Comparison of ENCODE assay signal across 17 cellular contexts in the genomic region with DNA sequence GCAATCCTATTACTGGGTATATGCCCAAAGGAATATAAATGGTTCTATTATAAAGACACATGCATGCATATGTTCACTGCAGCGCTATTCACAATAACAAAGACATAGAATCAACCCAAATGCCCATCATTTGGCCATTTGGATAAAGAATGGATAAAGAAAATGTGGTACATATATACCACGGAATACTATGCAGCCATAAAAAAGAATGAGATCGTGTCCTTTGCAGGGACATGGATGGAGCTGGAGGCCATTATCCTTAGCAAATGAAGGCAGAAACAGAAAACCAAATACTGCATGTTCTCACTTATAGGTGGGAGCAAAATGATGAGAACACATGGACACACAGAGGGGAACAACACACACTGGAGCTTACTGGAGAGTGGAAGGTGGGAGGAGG. TPM values are rescaled to one million over a fixed set of nuclear protein-coding genes. Genes with fewer than 3 reads are reported as not detected.
"Had no signal": no experiment of that assay in that cellular context is flagged by ENCODE, and none has a peak within 500 bp of the region (broad histone marks: within the 10 kb centered on the region; RNA-seq: fewer than 3 reads in every experiment).

No MANE protein-coding gene starts in this region.

RNA-seq across cellular contexts. Expression of a gene that starts 1.2 kb away (rescaled TPM):
- total RNA-seq: activated B cell treated with CpG ODN at 0.5 μM for 24 hours; activated CD4-positive, alpha-beta memory T cell treated with anti-CD3 and anti-CD28 coated beads for 36 hours; activated CD4-positive, alpha-beta T cell treated with anti-CD3 and anti-CD28 coated beads, Interleukin-2, amount 10 ng/mL, durations not matched to agents 24 days and 14 days; activated CD8-positive, alpha-beta memory T cell treated with anti-CD3 and anti-CD28 coated beads for 36 hours; activated CD8-positive, alpha-beta T cell treated with anti-CD3 and anti-CD28 coated beads for 36 hours; activated naive CD4-positive, alpha-beta T cell treated with anti-CD3 and anti-CD28 coated beads for 36 hours; activated T-cell treated with anti-CD3 and anti-CD28 coated beads, Interleukin-2, amount 50 U/mL, for 4 hours; activated T-cell treated with anti-CD3 and anti-CD28 coated beads, Interleukin-2, amount 50 U/mL, for 72 hours; activated T-helper 1 cell treated with anti-CD3 and anti-CD28 coated beads, Interleukin-12 subunit alpha, Interleukin-12 subunit beta, Interleukin-2, Interleukin-4 antibody, amounts not matched to agents 30 ng/mL and 10 ng/mL and 1 ng/mL, durations not matched to agents 14 hours and 24 hours and 36 hours; activated T-helper 17 cell treated with anti-CD3 and anti-CD28 coated beads, Interleukin-2, amount 50 U/mL, for 72 hours; adrenal gland; aorta; astrocyte; body of pancreas; breast epithelium; cardiac septum; cerebellum had no signal
- polyA plus RNA-seq: adrenal gland, aorta had no signal

RNA-seq across cellular contexts. Expression of a gene that starts 31.6 kb away (rescaled TPM):
- total RNA-seq: activated B cell treated with CpG ODN at 0.5 μM for 24 hours; activated CD4-positive, alpha-beta memory T cell treated with anti-CD3 and anti-CD28 coated beads for 36 hours; activated CD4-positive, alpha-beta T cell treated with anti-CD3 and anti-CD28 coated beads, Interleukin-2, amount 10 ng/mL, durations not matched to agents 24 days and 14 days; activated CD8-positive, alpha-beta memory T cell treated with anti-CD3 and anti-CD28 coated beads for 36 hours; activated CD8-positive, alpha-beta T cell treated with anti-CD3 and anti-CD28 coated beads for 36 hours; activated naive CD4-positive, alpha-beta T cell treated with anti-CD3 and anti-CD28 coated beads for 36 hours; activated T-cell treated with anti-CD3 and anti-CD28 coated beads, Interleukin-2, amount 50 U/mL, for 4 hours; activated T-cell treated with anti-CD3 and anti-CD28 coated beads, Interleukin-2, amount 50 U/mL, for 72 hours; activated T-helper 1 cell treated with anti-CD3 and anti-CD28 coated beads, Interleukin-12 subunit alpha, Interleukin-12 subunit beta, Interleukin-2, Interleukin-4 antibody, amounts not matched to agents 30 ng/mL and 10 ng/mL and 1 ng/mL, durations not matched to agents 14 hours and 24 hours and 36 hours; activated T-helper 17 cell treated with anti-CD3 and anti-CD28 coated beads, Interleukin-2, amount 50 U/mL, for 72 hours; adrenal gland; aorta; astrocyte; body of pancreas; cardiac septum; cerebellum had no signal
- polyA plus RNA-seq: aorta had no signal

RNA-seq across cellular contexts. Expression of a gene that starts 36.4 kb away (rescaled TPM):
- total RNA-seq: activated B cell treated with CpG ODN at 0.5 μM for 24 hours; activated CD4-positive, alpha-beta memory T cell treated with anti-CD3 and anti-CD28 coated beads for 36 hours; activated CD4-positive, alpha-beta T cell treated with anti-CD3 and anti-CD28 coated beads, Interleukin-2, amount 10 ng/mL, durations not matched to agents 24 days and 14 days; activated CD8-positive, alpha-beta memory T cell treated with anti-CD3 and anti-CD28 coated beads for 36 hours; activated CD8-positive, alpha-beta T cell treated with anti-CD3 and anti-CD28 coated beads for 36 hours; activated naive CD4-positive, alpha-beta T cell treated with anti-CD3 and anti-CD28 coated beads for 36 hours; activated T-cell treated with anti-CD3 and anti-CD28 coated beads, Interleukin-2, amount 50 U/mL, for 4 hours; activated T-cell treated with anti-CD3 and anti-CD28 coated beads, Interleukin-2, amount 50 U/mL, for 72 hours; activated T-helper 1 cell treated with anti-CD3 and anti-CD28 coated beads, Interleukin-12 subunit alpha, Interleukin-12 subunit beta, Interleukin-2, Interleukin-4 antibody, amounts not matched to agents 30 ng/mL and 10 ng/mL and 1 ng/mL, durations not matched to agents 14 hours and 24 hours and 36 hours; activated T-helper 17 cell treated with anti-CD3 and anti-CD28 coated beads, Interleukin-2, amount 50 U/mL, for 72 hours; adrenal gland; aorta; astrocyte; body of pancreas; breast epithelium; cardiac septum; cerebellum had no signal
- polyA plus RNA-seq: adrenal gland, aorta had no signal
